ENCODE assay signal across 1 cellular context in the genomic region with DNA sequence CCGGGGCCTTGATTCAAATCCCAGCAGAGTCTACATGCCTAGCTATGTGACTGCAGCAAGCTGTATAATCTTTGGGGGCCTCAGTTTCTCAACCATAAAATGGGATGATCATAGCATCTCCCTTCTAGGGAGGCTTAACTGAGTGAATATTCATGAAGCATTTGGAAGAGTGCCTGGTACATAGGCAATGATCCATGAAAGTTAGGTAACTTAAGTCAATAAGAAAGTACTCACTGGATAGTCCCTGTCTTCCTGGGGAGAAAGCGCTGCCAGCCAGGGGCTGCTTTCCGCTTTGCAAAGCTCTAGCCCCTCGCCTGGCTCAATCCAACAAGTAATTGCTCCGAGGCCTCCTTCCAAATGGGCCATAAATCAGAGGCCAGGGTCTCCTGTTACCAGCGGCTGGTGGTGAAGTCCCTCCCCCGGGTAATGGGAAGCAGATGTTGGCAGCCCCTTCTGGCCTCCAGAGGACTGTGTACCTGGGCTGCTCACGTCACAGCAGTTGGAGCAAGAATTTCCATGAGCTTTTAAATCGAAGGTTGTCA.
TF ChIP-seq lines count a peak whose summit lies in the region.

No MANE protein-coding gene starts in this region.

TF ChIP-seq in HEK293, 187 proteins besides CTCF, POLR2A, EP300 and RAD21 (continued from another document and continues in another):
- TF ChIP-seq, protein P1, sequence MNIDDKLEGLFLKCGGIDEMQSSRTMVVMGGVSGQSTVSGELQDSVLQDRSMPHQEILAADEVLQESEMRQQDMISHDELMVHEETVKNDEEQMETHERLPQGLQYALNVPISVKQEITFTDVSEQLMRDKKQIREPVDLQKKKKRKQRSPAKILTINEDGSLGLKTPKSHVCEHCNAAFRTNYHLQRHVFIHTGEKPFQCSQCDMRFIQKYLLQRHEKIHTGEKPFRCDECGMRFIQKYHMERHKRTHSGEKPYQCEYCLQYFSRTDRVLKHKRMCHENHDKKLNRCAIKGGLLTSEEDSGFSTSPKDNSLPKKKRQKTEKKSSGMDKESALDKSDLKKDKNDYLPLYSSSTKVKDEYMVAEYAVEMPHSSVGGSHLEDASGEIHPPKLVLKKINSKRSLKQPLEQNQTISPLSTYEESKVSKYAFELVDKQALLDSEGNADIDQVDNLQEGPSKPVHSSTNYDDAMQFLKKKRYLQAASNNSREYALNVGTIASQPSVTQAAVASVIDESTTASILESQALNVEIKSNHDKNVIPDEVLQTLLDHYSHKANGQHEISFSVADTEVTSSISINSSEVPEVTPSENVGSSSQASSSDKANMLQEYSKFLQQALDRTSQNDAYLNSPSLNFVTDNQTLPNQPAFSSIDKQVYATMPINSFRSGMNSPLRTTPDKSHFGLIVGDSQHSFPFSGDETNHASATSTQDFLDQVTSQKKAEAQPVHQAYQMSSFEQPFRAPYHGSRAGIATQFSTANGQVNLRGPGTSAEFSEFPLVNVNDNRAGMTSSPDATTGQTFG (tag by site-specific recombination; IDR thresholded peaks at IDR 0.05; ENCODE audit: borderline replicate concordance), result no peak
- TF ChIP-seq ZNF626 (tag by site-specific recombination; IDR thresholded peaks at IDR 0.05) (no peak), ZNF146 (tag by site-specific recombination; IDR thresholded peaks at IDR 0.05) (no peak), YY2 (tag by site-specific recombination; IDR thresholded peaks at IDR 0.05) (no peak), ZNF391 (tag by site-specific recombination; IDR thresholded peaks at IDR 0.05; ENCODE audit: borderline replicate concordance, low read depth) (no peak), HOXD13 (CRISPR knock-in tag; IDR thresholded peaks at IDR 0.05; ENCODE audit: borderline replicate concordance) (no peak), ZNF792 (tag by site-specific recombination; IDR thresholded peaks at IDR 0.05) (no peak), EGR2 (tag by site-specific recombination; IDR thresholded peaks at IDR 0.05; ENCODE audit: low read depth) (no peak), MEIS1 (CRISPR knock-in tag; IDR thresholded peaks at IDR 0.05; ENCODE audit: borderline replicate concordance) (no peak), ZNF548 (tag by site-specific recombination; IDR thresholded peaks at IDR 0.05) (no peak), ZNF785 (tag by site-specific recombination; IDR thresholded peaks at IDR 0.05) (no peak), ZNF561 (tag by site-specific recombination; IDR thresholded peaks at IDR 0.05; ENCODE audit: borderline replicate concordance) (peak; percentile 74; the same call in 1 of the 2 replicates), ZNF184 (tag by site-specific recombination; IDR thresholded peaks at IDR 0.05) (peak; percentile 47; the same call in 1 of the 2 replicates), TRIM28 (IDR thresholded peaks at IDR 0.05; ENCODE audit: borderline replicate concordance, low read length) (0 out of 2 replicates have a peak, but pooled peaks have one; percentile 14), FEZF1 (tag by site-specific recombination; IDR thresholded peaks at IDR 0.05) (no peak; the same call in 1 of the 2 replicates), ZNF2 (tag by site-specific recombination; IDR thresholded peaks at IDR 0.05) (no peak), IKZF3 (tag by site-specific recombination; IDR thresholded peaks at IDR 0.05) (no peak), ZNF155 (tag by site-specific recombination; IDR thresholded peaks at IDR 0.05) (no peak), ZNF394 (tag by site-specific recombination; IDR thresholded peaks at IDR 0.05; ENCODE audit: borderline replicate concordance) (no peak), ZNF76 (tag by site-specific recombination; IDR thresholded peaks at IDR 0.05; ENCODE audit: borderline replicate concordance, low read depth) (no peak), ZNF621 (tag by site-specific recombination; IDR thresholded peaks at IDR 0.05) (no peak), RBAK (tag by site-specific recombination; IDR thresholded peaks at IDR 0.05) (no peak), ZNF324 (tag by site-specific recombination; IDR thresholded peaks at IDR 0.05) (0 out of 2 replicates have a peak, but pooled peaks have one; percentile 28), ZNF274 (IDR thresholded peaks at IDR 0.05; ENCODE audit: low read length) (no peak), ZNF274 (tag by site-specific recombination; IDR thresholded peaks at IDR 0.05; ENCODE audit: borderline replicate concordance) (no peak), REPIN1 (tag by site-specific recombination; IDR thresholded peaks at IDR 0.05; ENCODE audit: low read depth) (no peak), ZNF433 (tag by site-specific recombination; IDR thresholded peaks at IDR 0.05; ENCODE audit: low read depth) (no peak), KLF16 (tag by site-specific recombination; IDR thresholded peaks at IDR 0.05) (no peak), ZXDB (tag by site-specific recombination; IDR thresholded peaks at IDR 0.05) (peak; percentile 64), ZNF747 (tag by site-specific recombination; IDR thresholded peaks at IDR 0.05) (no peak), ZBTB8A (tag by site-specific recombination; IDR thresholded peaks at IDR 0.05) (peak; percentile 65; the same call in 1 of the 2 replicates), ZNF174 (tag by site-specific recombination; IDR thresholded peaks at IDR 0.05) (no peak), ZNF544 (tag by site-specific recombination; IDR thresholded peaks at IDR 0.05) (no peak), ZNF292 (tag by site-specific recombination; IDR thresholded peaks at IDR 0.05; ENCODE audit: borderline replicate concordance, low read depth) (no peak), GFI1B (tag by site-specific recombination; IDR thresholded peaks at IDR 0.05) (no peak), ZFP41 (tag by site-specific recombination; IDR thresholded peaks at IDR 0.05; ENCODE audit: borderline replicate concordance) (no peak), ZNF112 (tag by site-specific recombination; IDR thresholded peaks at IDR 0.05) (no peak), ZBTB21 (tag by site-specific recombination; IDR thresholded peaks at IDR 0.05) (peak; percentile 71; the same call in 1 of the 2 replicates), KLF10 (tag by site-specific recombination; IDR thresholded peaks at IDR 0.05) (peak; percentile 51; the same call in 1 of the 2 replicates), ZNF311 (tag by site-specific recombination; IDR thresholded peaks at IDR 0.05; ENCODE audit: borderline replicate concordance) (no peak), ZSCAN30 (tag by site-specific recombination; IDR thresholded peaks at IDR 0.05) (0 out of 2 replicates have a peak, but pooled peaks have one; percentile 49), YY1 (tag by site-specific recombination; IDR thresholded peaks at IDR 0.05) (0 out of 2 replicates have a peak, but pooled peaks have one; percentile 34), ZNF223 (tag by site-specific recombination; IDR thresholded peaks at IDR 0.05) (no peak)
- TF ChIP-seq, protein P2, sequence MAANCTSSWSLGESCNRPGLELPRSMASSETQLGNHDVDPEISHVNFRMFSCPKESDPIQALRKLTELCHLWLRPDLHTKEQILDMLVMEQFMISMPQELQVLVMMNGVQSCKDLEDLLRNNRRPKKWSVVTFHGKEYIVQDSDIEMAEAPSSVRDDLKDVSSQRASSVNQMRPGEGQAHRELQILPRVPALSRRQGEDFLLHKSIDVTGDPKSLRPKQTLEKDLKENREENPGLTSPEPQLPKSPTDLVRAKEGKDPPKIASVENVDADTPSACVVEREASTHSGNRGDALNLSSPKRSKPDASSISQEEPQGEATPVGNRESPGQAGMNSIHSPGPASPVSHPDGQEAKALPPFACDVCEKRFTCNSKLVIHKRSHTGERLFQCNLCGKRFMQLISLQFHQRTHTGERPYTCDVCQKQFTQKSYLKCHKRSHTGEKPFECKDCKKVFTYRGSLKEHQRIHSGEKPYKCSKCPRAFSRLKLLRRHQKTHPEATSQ (tag by site-specific recombination; IDR thresholded peaks at IDR 0.05), result no peak
- TF ChIP-seq, protein P3, sequence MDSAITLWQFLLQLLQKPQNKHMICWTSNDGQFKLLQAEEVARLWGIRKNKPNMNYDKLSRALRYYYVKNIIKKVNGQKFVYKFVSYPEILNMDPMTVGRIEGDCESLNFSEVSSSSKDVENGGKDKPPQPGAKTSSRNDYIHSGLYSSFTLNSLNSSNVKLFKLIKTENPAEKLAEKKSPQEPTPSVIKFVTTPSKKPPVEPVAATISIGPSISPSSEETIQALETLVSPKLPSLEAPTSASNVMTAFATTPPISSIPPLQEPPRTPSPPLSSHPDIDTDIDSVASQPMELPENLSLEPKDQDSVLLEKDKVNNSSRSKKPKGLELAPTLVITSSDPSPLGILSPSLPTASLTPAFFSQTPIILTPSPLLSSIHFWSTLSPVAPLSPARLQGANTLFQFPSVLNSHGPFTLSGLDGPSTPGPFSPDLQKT (IDR thresholded peaks at IDR 0.05; ENCODE audit: borderline replicate concordance, low read depth, low read length), result no peak
- TF ChIP-seq, protein P4, sequence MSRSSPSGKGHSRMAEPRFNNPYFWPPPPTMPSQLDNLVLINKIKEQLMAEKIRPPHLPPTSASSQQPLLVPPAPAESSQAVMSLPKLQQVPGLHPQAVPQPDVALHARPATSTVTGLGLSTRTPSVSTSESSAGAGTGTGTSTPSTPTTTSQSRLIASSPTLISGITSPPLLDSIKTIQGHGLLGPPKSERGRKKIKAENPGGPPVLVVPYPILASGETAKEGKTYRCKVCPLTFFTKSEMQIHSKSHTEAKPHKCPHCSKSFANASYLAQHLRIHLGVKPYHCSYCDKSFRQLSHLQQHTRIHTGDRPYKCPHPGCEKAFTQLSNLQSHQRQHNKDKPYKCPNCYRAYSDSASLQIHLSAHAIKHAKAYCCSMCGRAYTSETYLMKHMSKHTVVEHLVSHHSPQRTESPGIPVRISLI (tag by site-specific recombination; IDR thresholded peaks at IDR 0.05), result no peak
- TF ChIP-seq, protein P5, sequence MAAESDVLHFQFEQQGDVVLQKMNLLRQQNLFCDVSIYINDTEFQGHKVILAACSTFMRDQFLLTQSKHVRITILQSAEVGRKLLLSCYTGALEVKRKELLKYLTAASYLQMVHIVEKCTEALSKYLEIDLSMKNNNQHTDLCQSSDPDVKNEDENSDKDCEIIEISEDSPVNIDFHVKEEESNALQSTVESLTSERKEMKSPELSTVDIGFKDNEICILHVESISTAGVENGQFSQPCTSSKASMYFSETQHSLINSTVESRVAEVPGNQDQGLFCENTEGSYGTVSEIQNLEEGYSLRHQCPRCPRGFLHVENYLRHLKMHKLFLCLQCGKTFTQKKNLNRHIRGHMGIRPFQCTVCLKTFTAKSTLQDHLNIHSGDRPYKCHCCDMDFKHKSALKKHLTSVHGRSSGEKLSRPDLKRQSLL (tag by site-specific recombination; IDR thresholded peaks at IDR 0.05), result no peak
- TF ChIP-seq, protein P6, sequence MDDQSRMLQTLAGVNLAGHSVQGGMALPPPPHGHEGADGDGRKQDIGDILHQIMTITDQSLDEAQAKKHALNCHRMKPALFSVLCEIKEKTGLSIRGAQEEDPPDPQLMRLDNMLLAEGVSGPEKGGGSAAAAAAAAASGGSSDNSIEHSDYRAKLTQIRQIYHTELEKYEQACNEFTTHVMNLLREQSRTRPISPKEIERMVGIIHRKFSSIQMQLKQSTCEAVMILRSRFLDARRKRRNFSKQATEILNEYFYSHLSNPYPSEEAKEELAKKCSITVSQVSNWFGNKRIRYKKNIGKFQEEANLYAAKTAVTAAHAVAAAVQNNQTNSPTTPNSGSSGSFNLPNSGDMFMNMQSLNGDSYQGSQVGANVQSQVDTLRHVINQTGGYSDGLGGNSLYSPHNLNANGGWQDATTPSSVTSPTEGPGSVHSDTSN (CRISPR knock-in tag; IDR thresholded peaks at IDR 0.05), result no peak
- TF ChIP-seq, protein P7, sequence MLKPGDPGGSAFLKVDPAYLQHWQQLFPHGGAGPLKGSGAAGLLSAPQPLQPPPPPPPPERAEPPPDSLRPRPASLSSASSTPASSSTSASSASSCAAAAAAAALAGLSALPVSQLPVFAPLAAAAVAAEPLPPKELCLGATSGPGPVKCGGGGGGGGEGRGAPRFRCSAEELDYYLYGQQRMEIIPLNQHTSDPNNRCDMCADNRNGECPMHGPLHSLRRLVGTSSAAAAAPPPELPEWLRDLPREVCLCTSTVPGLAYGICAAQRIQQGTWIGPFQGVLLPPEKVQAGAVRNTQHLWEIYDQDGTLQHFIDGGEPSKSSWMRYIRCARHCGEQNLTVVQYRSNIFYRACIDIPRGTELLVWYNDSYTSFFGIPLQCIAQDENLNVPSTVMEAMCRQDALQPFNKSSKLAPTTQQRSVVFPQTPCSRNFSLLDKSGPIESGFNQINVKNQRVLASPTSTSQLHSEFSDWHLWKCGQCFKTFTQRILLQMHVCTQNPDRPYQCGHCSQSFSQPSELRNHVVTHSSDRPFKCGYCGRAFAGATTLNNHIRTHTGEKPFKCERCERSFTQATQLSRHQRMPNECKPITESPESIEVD (tag by site-specific recombination; IDR thresholded peaks at IDR 0.05), result no peak
- TF ChIP-seq, protein P8, sequence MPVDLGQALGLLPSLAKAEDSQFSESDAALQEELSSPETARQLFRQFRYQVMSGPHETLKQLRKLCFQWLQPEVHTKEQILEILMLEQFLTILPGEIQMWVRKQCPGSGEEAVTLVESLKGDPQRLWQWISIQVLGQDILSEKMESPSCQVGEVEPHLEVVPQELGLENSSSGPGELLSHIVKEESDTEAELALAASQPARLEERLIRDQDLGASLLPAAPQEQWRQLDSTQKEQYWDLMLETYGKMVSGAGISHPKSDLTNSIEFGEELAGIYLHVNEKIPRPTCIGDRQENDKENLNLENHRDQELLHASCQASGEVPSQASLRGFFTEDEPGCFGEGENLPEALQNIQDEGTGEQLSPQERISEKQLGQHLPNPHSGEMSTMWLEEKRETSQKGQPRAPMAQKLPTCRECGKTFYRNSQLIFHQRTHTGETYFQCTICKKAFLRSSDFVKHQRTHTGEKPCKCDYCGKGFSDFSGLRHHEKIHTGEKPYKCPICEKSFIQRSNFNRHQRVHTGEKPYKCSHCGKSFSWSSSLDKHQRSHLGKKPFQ (tag by site-specific recombination; IDR thresholded peaks at IDR 0.05), result no peak
- TF ChIP-seq, protein P9, sequence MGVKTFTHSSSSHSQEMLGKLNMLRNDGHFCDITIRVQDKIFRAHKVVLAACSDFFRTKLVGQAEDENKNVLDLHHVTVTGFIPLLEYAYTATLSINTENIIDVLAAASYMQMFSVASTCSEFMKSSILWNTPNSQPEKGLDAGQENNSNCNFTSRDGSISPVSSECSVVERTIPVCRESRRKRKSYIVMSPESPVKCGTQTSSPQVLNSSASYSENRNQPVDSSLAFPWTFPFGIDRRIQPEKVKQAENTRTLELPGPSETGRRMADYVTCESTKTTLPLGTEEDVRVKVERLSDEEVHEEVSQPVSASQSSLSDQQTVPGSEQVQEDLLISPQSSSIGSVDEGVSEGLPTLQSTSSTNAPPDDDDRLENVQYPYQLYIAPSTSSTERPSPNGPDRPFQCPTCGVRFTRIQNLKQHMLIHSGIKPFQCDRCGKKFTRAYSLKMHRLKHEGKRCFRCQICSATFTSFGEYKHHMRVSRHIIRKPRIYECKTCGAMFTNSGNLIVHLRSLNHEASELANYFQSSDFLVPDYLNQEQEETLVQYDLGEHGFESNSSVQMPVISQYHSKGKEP (tag by site-specific recombination; IDR thresholded peaks at IDR 0.05), result peak; percentile 58; the same call in 1 of the 2 replicates
- TF ChIP-seq, protein P10, sequence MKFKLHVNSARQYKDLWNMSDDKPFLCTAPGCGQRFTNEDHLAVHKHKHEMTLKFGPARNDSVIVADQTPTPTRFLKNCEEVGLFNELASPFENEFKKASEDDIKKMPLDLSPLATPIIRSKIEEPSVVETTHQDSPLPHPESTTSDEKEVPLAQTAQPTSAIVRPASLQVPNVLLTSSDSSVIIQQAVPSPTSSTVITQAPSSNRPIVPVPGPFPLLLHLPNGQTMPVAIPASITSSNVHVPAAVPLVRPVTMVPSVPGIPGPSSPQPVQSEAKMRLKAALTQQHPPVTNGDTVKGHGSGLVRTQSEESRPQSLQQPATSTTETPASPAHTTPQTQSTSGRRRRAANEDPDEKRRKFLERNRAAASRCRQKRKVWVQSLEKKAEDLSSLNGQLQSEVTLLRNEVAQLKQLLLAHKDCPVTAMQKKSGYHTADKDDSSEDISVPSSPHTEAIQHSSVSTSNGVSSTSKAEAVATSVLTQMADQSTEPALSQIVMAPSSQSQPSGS (tag by site-specific recombination; IDR thresholded peaks at IDR 0.05; ENCODE audit: low read depth), result no peak
